In the genomic region with DNA sequence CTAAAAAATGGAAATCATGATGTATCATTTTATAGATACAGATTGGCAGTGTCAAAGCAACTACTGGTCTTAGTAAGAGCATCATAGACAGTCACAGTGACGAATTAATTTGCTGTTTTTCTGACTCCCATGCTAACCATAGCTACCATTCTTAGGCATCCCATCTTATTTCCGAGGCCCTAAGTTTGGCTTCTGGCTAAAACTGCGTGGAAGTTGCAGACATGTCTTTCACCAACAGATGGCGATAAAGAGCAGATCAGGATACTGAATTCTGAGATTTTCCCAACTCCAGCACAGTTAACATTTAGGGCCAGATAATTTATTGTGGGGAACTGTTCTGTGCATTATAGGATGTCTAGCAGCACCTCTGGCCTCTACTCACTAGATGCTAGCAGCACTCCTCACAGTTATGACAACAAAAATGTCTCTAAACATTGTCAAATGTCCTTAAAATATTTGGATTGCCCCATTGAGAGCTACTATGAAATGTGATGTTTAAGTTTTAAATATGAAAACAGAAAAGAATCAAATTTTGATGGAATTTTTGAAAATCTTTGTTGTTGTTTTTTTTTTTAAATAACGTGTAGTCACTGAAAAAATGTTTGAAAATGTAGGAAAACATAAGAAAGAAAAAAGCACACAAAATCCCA, we compare ENCODE assay signal across 9 cellular contexts. TPM values are rescaled to one million over a fixed set of nuclear protein-coding genes. Genes with fewer than 3 reads are reported as not detected.
DNase-seq lines count a peak whose midpoint lies in the region; ATAC-seq, FAIRE-seq and TF ChIP-seq lines count a peak whose summit lies in the region.
"Had no signal": no experiment of that assay in that cellular context is flagged by ENCODE, and none has a peak within 500 bp of the region (broad histone marks: within the 10 kb centered on the region; RNA-seq: fewer than 3 reads in every experiment).

No MANE protein-coding gene starts in this region.

- no peak for TF ChIP-seq POLR2A in NB4 (IDR thresholded peaks at IDR 0.05; ENCODE audit: extremely low read depth, insufficient read length)

- ATAC-seq in heart right ventricle (peak in 6 of 8 donors; percentile 43 to 56 (median 49)), sciatic nerve (peak; percentile 45), GM19397 (IDR thresholded peaks at IDR 0.05; ENCODE audit: unreplicated experiment) (no peak), HG03196 (IDR thresholded peaks at IDR 0.05; ENCODE audit: unreplicated experiment) (no peak)

- intact Hi-C loops in heart right ventricle (cut with DNase I): loop anchor here in 8 of 10 donors (1.0 to 10.0 kb wide), 5 partner anchors 17 to 223 kb away; no protein-coding TSS in a partner anchor
- intact Hi-C loops in sciatic nerve (cut with DNase I): no loop called here

- H3K4me3 ChIP-seq in NB4 (ENCODE audit: low read depth, low read length) (no peak overlapping the region), heart right ventricle (no peak overlapping the region)

- DNase-seq in AG20443 (ENCODE audit: low spot score) (peak; percentile 71), NB4 (ENCODE audit: low read depth) (peak; percentile 32), heart right ventricle (peak in 1 of 2 donors; percentile 43), sciatic nerve (ENCODE audit: low spot score) (no peak)
- DNase-seq in activated naive CD4-positive, alpha-beta T cell treated with anti-CD3 and anti-CD28 coated beads, Interleukin-2, amount 50 U/mL, for 16 hours: peak; percentile 19

- H3K27ac ChIP-seq in heart right ventricle: no peak overlapping the region

- H3K9me3 ChIP-seq in heart right ventricle: no peaks in the 10 kb centered on the region

- no peaks in the 10 kb centered on the region for H3K27me3 ChIP-seq in heart right ventricle

- FAIRE-seq in G401.6 (lab: Jason Lieb, UNC): peak; percentile 84

- peak; percentile 88 for TF ChIP-seq CTCF in NB4 (IDR thresholded peaks at IDR 0.05; ENCODE audit: low read depth, low read length)
- TF ChIP-seq CTCF in heart right ventricle (IDR thresholded peaks at IDR 0.05): peak; percentile 77 to 94 (median 89)

- H3K4me1 ChIP-seq in heart right ventricle: no peaks in the 10 kb centered on the region

- no peaks in the 10 kb centered on the region for H3K36me3 ChIP-seq in heart right ventricle

- WGBS in heart right ventricle, 2 donors: 7 to 8% methylated on average over 5 of the region's 5 CpGs

RNA-seq across cellular contexts. Expression of a gene that starts 16.3 kb away (rescaled TPM):
- total RNA-seq in heart right ventricle (not detected), sciatic nerve (not detected)
- polyA plus RNA-seq in heart right ventricle: not detected

RNA-seq across cellular contexts. Expression of a gene that starts 27.4 kb away (rescaled TPM):
- total RNA-seq in heart right ventricle (not detected), sciatic nerve (not detected)
- not detected for polyA plus RNA-seq in heart right ventricle
- total RNA-seq: pulmonary artery endothelial cell had no signal

RNA-seq across cellular contexts. Expression of a gene that starts 44.1 kb away (rescaled TPM):
- total RNA-seq in heart right ventricle (not detected), sciatic nerve (0.18 TPM)
- not detected for polyA plus RNA-seq in heart right ventricle

Comparison
In these comparisons a context has a peak if more than half of its experiments do, and no peak if none do; other contexts are left out.
1. ATAC-seq: peak in heart right ventricle (6 of 8) and sciatic nerve (single experiment); none in GM19397 (single experiment) and HG03196 (single experiment).